ENCODE assay signal across 8 cellular contexts in genomic region chr1:58858344-58858673, GRCh38.
DNase-seq lines count a peak whose midpoint lies in the region; ATAC-seq and TF ChIP-seq lines count a peak whose summit lies in the region.

No MANE protein-coding gene starts in this region.

- ATAC-seq in HG03571 (IDR thresholded peaks at IDR 0.05; ENCODE audit: unreplicated experiment) (peak; percentile 14), GM21515 (IDR thresholded peaks at IDR 0.05; ENCODE audit: unreplicated experiment) (no peak)
- ATAC-seq in stimulated activated naive CD8-positive, alpha-beta T cell treated with anti-CD3 and anti-CD28 coated beads, Interleukin-15, Interleukin-2, amounts not matched to agents 100 U/mL and 50 U/mL, for 24 hours: peak; percentile 44

- H3K27me3 ChIP-seq in adipocyte (replicated peaks; ENCODE audit: control insufficient read depth, insufficient read depth, low read length): no peaks in the 10 kb centered on the region

- no peak overlapping the region for H3K4me3 ChIP-seq in adipocyte (ENCODE audit: low read length)
- H3K4me3 ChIP-seq in coronary artery: no peak overlapping the region

- no peaks in the 10 kb centered on the region for H3K4me1 ChIP-seq in adipocyte (ENCODE audit: control insufficient read depth, insufficient read depth, low read length)

- H3K9ac ChIP-seq in adipocyte (ENCODE audit: low read length): no peak overlapping the region

- H3K36me3 ChIP-seq in adipocyte (ENCODE audit: control insufficient read depth, insufficient read depth, low read length, severe bottlenecking): no peaks in the 10 kb centered on the region

- H3K9me3 ChIP-seq in adipocyte (ENCODE audit: control insufficient read depth, low read length): no peaks in the 10 kb centered on the region

- TF ChIP-seq CTCF in coronary artery (IDR thresholded peaks at IDR 0.05): no peak

- peak; percentile 10 for DNase-seq in activated CD4-positive, alpha-beta T cell treated with anti-CD3 and anti-CD28 coated beads for 48 hours
- DNase-seq in activated CD4-positive, alpha-beta T cell treated with anti-CD3 and anti-CD28 coated beads, Interleukin-2, amount 50 U/mL, for 1 hour: no peak
- DNase-seq in adipocyte (ENCODE audit: low read depth) (peak; percentile 12), coronary artery (ENCODE audit: low spot score) (no peak), SK-N-DZ (ENCODE audit: low spot score) (no peak)
- DNase-seq in stimulated activated naive CD8-positive, alpha-beta T cell treated with anti-CD3 and anti-CD28 coated beads, Interleukin-15, Interleukin-2, amounts not matched to agents 100 U/mL and 50 U/mL, for 24 hours: peak; percentile 17

- no peak overlapping the region for H3K27ac ChIP-seq in coronary artery

Comparison
In these comparisons a context has a peak if more than half of its experiments do, and no peak if none do; other contexts are left out.
1. DNase-seq: peak in activated CD4-positive, alpha-beta T cell treated with anti-CD3 and anti-CD28 coated beads for 48 hours (single experiment), adipocyte (single experiment) and stimulated activated naive CD8-positive, alpha-beta T cell treated with anti-CD3 and anti-CD28 coated beads, Interleukin-15, Interleukin-2, amounts not matched to agents 100 U/mL and 50 U/mL, for 24 hours (single experiment); none in activated CD4-positive, alpha-beta T cell treated with anti-CD3 and anti-CD28 coated beads, Interleukin-2, amount 50 U/mL, for 1 hour (single experiment), coronary artery (single experiment) and SK-N-DZ (single experiment).